Comparison of ENCODE assay signal across 28 cellular contexts in the genomic region with DNA sequence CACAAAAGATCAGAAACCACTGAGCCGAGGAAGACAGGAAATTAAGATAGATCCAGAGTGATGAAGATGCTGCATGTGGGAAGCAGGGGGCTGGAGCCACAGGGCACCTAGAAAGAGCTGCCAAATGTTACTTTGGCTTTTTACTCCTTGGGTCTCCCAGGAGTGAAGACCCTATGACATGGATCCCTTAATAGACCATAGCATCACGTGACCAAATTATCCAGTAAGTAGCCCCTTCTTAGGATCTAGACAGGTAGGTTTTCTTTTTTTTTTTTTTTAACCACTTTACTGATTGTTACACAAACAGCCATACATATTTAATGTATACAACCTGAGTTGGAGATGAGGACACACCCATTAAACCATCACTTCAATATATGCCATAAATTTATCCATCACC.
"Had no signal": no experiment of that assay in that cellular context is flagged by ENCODE, and none has a peak within 500 bp of the region (broad histone marks: within the 10 kb centered on the region; RNA-seq: fewer than 3 reads in every experiment).

No MANE protein-coding gene starts in this region.

- H3K4me1 ChIP-seq: colonic mucosa, esophagus muscularis mucosa, esophagus squamous epithelium, foreskin keratinocyte, gastrocnemius medialis, gastroesophageal sphincter, heart left ventricle, heart right ventricle had no signal

- H3K4me3 ChIP-seq: colonic mucosa, coronary artery, dorsolateral prefrontal cortex, esophagus muscularis mucosa, esophagus squamous epithelium, gastrocnemius medialis, gastroesophageal sphincter, heart left ventricle, heart right ventricle had no signal

- H3K9me3 ChIP-seq: colonic mucosa, esophagus muscularis mucosa, esophagus squamous epithelium, gastrocnemius medialis, gastroesophageal sphincter, heart left ventricle, heart right ventricle had no signal

- ATAC-seq: effector memory CD8-positive, alpha-beta T cell; esophagus mucosa; foreskin keratinocyte; gastrocnemius medialis; gastroesophageal sphincter; heart left ventricle; heart right ventricle had no signal

- H3K27ac ChIP-seq: colonic mucosa, coronary artery, dorsolateral prefrontal cortex, epithelial cell of prostate, esophagus muscularis mucosa, esophagus squamous epithelium, foreskin keratinocyte, gastrocnemius medialis, gastroesophageal sphincter, heart left ventricle, heart right ventricle had no signal

- H3K27me3 ChIP-seq: colonic mucosa, dorsolateral prefrontal cortex, esophagus muscularis mucosa, esophagus squamous epithelium, foreskin keratinocyte, gastrocnemius medialis, gastroesophageal sphincter, heart right ventricle had no signal

- H3K36me3 ChIP-seq: colonic mucosa, esophagus muscularis mucosa, esophagus squamous epithelium, gastrocnemius medialis, gastroesophageal sphincter, heart left ventricle, heart right ventricle had no signal

- FAIRE-seq: colon, endometrium, endothelial cell of umbilical vein, frontal cortex had no signal

- DNase-seq: colonic mucosa; cortex of kidney; dermis blood vessel endothelial cell; dorsolateral prefrontal cortex; effector CD4-positive, alpha-beta T cell; effector CD8-positive, alpha-beta T cell; effector memory CD4-positive, alpha-beta T cell; effector memory CD8-positive, alpha-beta T cell; endodermal cell; erythroblast; esophagus squamous epithelium; foreskin fibroblast; foreskin keratinocyte; foreskin melanocyte; gastrocnemius medialis; glutamatergic neuron; head of caudate nucleus; heart left ventricle; heart right ventricle had no signal
